10 cellular contexts compared by ENCODE assay signal in the genomic region with DNA sequence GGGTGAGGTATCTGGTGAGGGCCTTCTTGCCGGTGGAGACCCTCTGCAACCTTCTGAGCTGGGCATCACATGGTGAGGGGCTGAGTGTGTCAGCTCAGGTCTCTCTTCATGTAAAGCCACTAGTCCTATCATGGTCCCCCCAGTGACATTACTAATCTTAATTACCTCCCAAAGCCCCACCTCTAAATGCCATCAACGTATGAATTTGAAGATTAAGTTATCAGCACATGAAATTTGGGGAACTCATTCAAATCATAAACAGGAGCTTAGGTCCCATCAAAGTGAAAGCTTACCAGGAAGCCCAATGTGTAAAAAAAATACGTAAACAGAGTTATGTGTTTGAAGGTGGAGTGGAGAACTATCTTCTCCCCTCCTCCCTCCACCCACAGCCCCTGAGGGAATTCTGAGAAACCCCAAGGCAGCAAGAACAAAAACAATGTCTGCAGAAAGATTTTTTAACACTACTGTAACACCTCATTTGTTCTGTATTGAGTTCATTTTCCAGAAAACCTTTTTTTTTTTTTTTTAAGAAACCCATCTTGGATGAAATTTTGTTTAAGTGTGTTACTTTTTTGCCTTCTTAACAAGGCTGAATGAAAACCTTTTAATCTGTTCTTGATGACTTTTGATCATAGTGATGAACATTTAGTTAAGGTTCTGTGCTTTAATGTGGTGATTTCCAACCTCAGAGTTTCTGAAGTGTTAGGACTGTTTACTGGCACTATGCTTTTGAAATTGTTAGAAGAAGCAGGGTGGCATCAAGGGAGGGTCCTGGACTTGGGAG. TPM values are rescaled to one million over a fixed set of nuclear protein-coding genes. Genes with fewer than 3 reads are reported as not detected.
DNase-seq lines count a peak whose midpoint lies in the region; ATAC-seq and TF ChIP-seq lines count a peak whose summit lies in the region.
"Had no signal": no experiment of that assay in that cellular context is flagged by ENCODE, and none has a peak within 500 bp of the region (broad histone marks: within the 10 kb centered on the region; RNA-seq: fewer than 3 reads in every experiment).

No MANE protein-coding gene starts in this region.

- CTCF ChIA-PET in Calu3 (lab: Charles Lee): no interaction called here

- H3K27me3 Mint-ChIP-seq in memory B cell (no peaks in the 10 kb centered on the region), Calu3 (ENCODE audit: unreplicated experiment) (no peaks in the 10 kb centered on the region)

- H3K9me3 Mint-ChIP-seq in memory B cell (peaks cover 1% of the 10 kb centered on the region), Calu3 (ENCODE audit: low read depth, unreplicated experiment) (no peaks in the 10 kb centered on the region)
- H3K9me3 Mint-ChIP-seq: WTC11 had no signal

- peaks cover 66% of the 10 kb centered on the region for H3K4me1 Mint-ChIP-seq in memory B cell
- H3K4me1 Mint-ChIP-seq in Calu3 (ENCODE audit: low read depth, unreplicated experiment): peaks cover 13% of the 10 kb centered on the region

- BruUV-seq in Calu3 (replicated peaks; lab: Mats Ljungman, UMichigan): no TSS peak

- intact Hi-C loops in Calu3 (cut with micrococcal nuclease; ENCODE audit: unreplicated experiment): no loop called here

- H3K36me3 Mint-ChIP-seq in memory B cell (peaks cover 7% of the 10 kb centered on the region), Calu3 (ENCODE audit: insufficient read depth, unreplicated experiment) (no peaks in the 10 kb centered on the region)
- H3K36me3 Mint-ChIP-seq: WTC11 had no signal

- peak overlapping the region; percentile 87 for H3K27ac Mint-ChIP-seq in memory B cell
- H3K27ac Mint-ChIP-seq in Calu3 (ENCODE audit: unreplicated experiment): no peak overlapping the region
- H3K27ac Mint-ChIP-seq: WTC11 had no signal

- peak; percentile 69 for TF ChIP-seq POLR2A in Raji (IDR thresholded peaks at IDR 0.05; ENCODE audit: insufficient read depth, low read depth, low read length)

- H3K4me3 Mint-ChIP-seq in memory B cell (peak overlapping the region; percentile 61), Calu3 (ENCODE audit: low read depth, unreplicated experiment) (no peak overlapping the region)
- H3K4me3 Mint-ChIP-seq: WTC11 had no signal

- peak; percentile 40 for ATAC-seq in GM18502 (IDR thresholded peaks at IDR 0.05; ENCODE audit: poor library complexity, unreplicated experiment)
- peak; percentile 50 for ATAC-seq in GM21786 (IDR thresholded peaks at IDR 0.05; ENCODE audit: unreplicated experiment)
- peak; percentile 82 for ATAC-seq in memory B cell (ENCODE audit: low read depth)
- no peak for ATAC-seq in HG03571 (IDR thresholded peaks at IDR 0.05; ENCODE audit: unreplicated experiment)
- ATAC-seq: WTC11 had no signal

- TF ChIP-seq CTCF in Calu3 (IDR thresholded peaks at IDR 0.05; ENCODE audit: unreplicated experiment): no peak

- peak; percentile 36 to 66 for DNase-seq in memory B cell (ENCODE audit: low spot score in 2 of 2)
- DNase-seq in NK-92 (lab: John Stamatoyannopoulos, UW; ENCODE audit: unreplicated experiment): no peak
- no peak for DNase-seq in Calu3
- no peak for DNase-seq in HT-29 (ENCODE audit: low spot score)
- DNase-seq: trophoblast cell had no signal

RNA-seq across cellular contexts. Expression of gene PCGF5, which starts 19.1 kb away (rescaled TPM):
- 19.5 and 20.6 TPM in 2 replicates for total RNA-seq in Calu3 (2022)
- 5.4 and 6.3 TPM in 2 replicates for total RNA-seq in HT-29 (2014; rRNA removed; shearing (Covaris generic))

Comparison
In these comparisons a context has a peak if more than half of its experiments do, and no peak if none do; other contexts are left out.
1. DNase-seq: peak in memory B cell (2 of 2); none in NK-92 (single experiment), Calu3 (single experiment) and HT-29 (single experiment).